ENCODE assay signal across 8 cellular contexts in genomic region chr15:26378304-26378703, GRCh38.
"Had no signal": no experiment of that assay in that cellular context is flagged by ENCODE, and none has a peak within 500 bp of the region (broad histone marks: within the 10 kb centered on the region; RNA-seq: fewer than 3 reads in every experiment).

No MANE protein-coding gene starts in this region.

- H3K36me3 ChIP-seq: HAP-1 had no signal

- DNase-seq: GM23248, GOT3, H7, KG1 had no signal

- H3K4me1 ChIP-seq: HAP-1 had no signal

- H3K4me3 Mint-ChIP-seq: IgD-negative memory B cell had no signal

- H3K9me3 ChIP-seq: HAP-1 had no signal

- H3K4me3 ChIP-seq: GM23248, HAP-1 had no signal

- H3K9ac ChIP-seq: GM23248 had no signal

- H3K27ac ChIP-seq: GM23248 had no signal

- H3K27ac Mint-ChIP-seq: IgD-negative memory B cell had no signal

- ATAC-seq: HCT116, HepG2 had no signal

- H3K27me3 Mint-ChIP-seq: IgD-negative memory B cell had no signal

- H3K4me1 Mint-ChIP-seq: IgD-negative memory B cell had no signal
